15 cellular contexts compared by ENCODE assay signal in genomic region chr1:68338107-68338506, GRCh38.
"Had no signal": no experiment of that assay in that cellular context is flagged by ENCODE, and none has a peak within 500 bp of the region (broad histone marks: within the 10 kb centered on the region; RNA-seq: fewer than 3 reads in every experiment).

No MANE protein-coding gene starts in this region.

- H3K27ac Mint-ChIP-seq: activated CD4-positive, alpha-beta memory T cell treated with anti-CD3 and anti-CD28 coated beads, Interleukin-2, amount 10 ng/mL, durations not matched to agents 7 days and 5 days; activated naive CD8-positive, alpha-beta T cell treated with anti-CD3 and anti-CD28 coated beads for 36 hours; activated T-cell treated with anti-CD3 and anti-CD28 coated beads, Interleukin-2, amount 50 U/mL, for 72 hours; mesothelial cell of epicardium; nephron progenitor cell; stimulated activated naive CD8-positive, alpha-beta T cell treated with anti-CD3 and anti-CD28 coated beads, Interleukin-15, amount 100 ng/mL, for 72 hours had no signal

- H3K4me3 Mint-ChIP-seq: activated CD4-positive, alpha-beta memory T cell treated with anti-CD3 and anti-CD28 coated beads, Interleukin-2, amount 10 ng/mL, durations not matched to agents 7 days and 5 days; activated naive CD8-positive, alpha-beta T cell treated with anti-CD3 and anti-CD28 coated beads for 36 hours; activated T-cell treated with anti-CD3 and anti-CD28 coated beads, Interleukin-2, amount 50 U/mL, for 72 hours; mesothelial cell of epicardium; nephron progenitor cell; stimulated activated naive CD8-positive, alpha-beta T cell treated with anti-CD3 and anti-CD28 coated beads, Interleukin-15, amount 100 ng/mL, for 72 hours had no signal

- H3K27me3 Mint-ChIP-seq: activated CD4-positive, alpha-beta memory T cell treated with anti-CD3 and anti-CD28 coated beads, Interleukin-2, amount 10 ng/mL, durations not matched to agents 7 days and 5 days had no signal

- DNase-seq: activated CD4-positive, alpha-beta memory T cell treated with anti-CD3 and anti-CD28 coated beads, Interleukin-2, amount 10 ng/mL, durations not matched to agents 7 days and 5 days; activated CD4-positive, alpha-beta T cell treated with anti-CD3 and anti-CD28 coated beads for 4 hours; activated gamma-delta T cell; activated naive CD8-positive, alpha-beta T cell treated with anti-CD3 and anti-CD28 coated beads for 36 hours; activated T-cell treated with anti-CD3 and anti-CD28 coated beads, Interleukin-2, amount 50 U/mL, for 72 hours; body of pancreas; central memory CD4-positive, alpha-beta T cell; cortex of kidney; effector CD4-positive, alpha-beta T cell; nephron progenitor cell; spleen; stimulated activated naive CD8-positive, alpha-beta T cell treated with anti-CD3 and anti-CD28 coated beads, Interleukin-15, amount 100 ng/mL, for 72 hours; WERI-Rb-1 had no signal

- ATAC-seq: activated T-cell treated with anti-CD3 and anti-CD28 coated beads, Interleukin-2, amount 50 U/mL, for 72 hours; body of pancreas; sciatic nerve; stimulated activated naive CD8-positive, alpha-beta T cell treated with anti-CD3 and anti-CD28 coated beads, Interleukin-15, amount 100 ng/mL, for 72 hours had no signal

- H3K4me1 Mint-ChIP-seq: activated CD4-positive, alpha-beta memory T cell treated with anti-CD3 and anti-CD28 coated beads, Interleukin-2, amount 10 ng/mL, durations not matched to agents 7 days and 5 days; activated naive CD8-positive, alpha-beta T cell treated with anti-CD3 and anti-CD28 coated beads for 36 hours; nephron progenitor cell; stimulated activated naive CD8-positive, alpha-beta T cell treated with anti-CD3 and anti-CD28 coated beads, Interleukin-15, amount 100 ng/mL, for 72 hours had no signal

- H3K9me3 Mint-ChIP-seq: activated CD4-positive, alpha-beta memory T cell treated with anti-CD3 and anti-CD28 coated beads, Interleukin-2, amount 10 ng/mL, durations not matched to agents 7 days and 5 days; activated naive CD8-positive, alpha-beta T cell treated with anti-CD3 and anti-CD28 coated beads for 36 hours; activated T-cell treated with anti-CD3 and anti-CD28 coated beads, Interleukin-2, amount 50 U/mL, for 72 hours; mesothelial cell of epicardium; nephron progenitor cell; stimulated activated naive CD8-positive, alpha-beta T cell treated with anti-CD3 and anti-CD28 coated beads, Interleukin-15, amount 100 ng/mL, for 72 hours had no signal

- H3K36me3 Mint-ChIP-seq: activated naive CD8-positive, alpha-beta T cell treated with anti-CD3 and anti-CD28 coated beads for 36 hours; mesothelial cell of epicardium had no signal
